Comparison of ENCODE assay signal across 13 cellular contexts in genomic region chr15:80526556-80527340, GRCh38.
DNase-seq lines count a peak whose midpoint lies in the region; ATAC-seq and TF ChIP-seq lines count a peak whose summit lies in the region.
"Had no signal": no experiment of that assay in that cellular context is flagged by ENCODE, and none has a peak within 500 bp of the region (broad histone marks: within the 10 kb centered on the region; RNA-seq: fewer than 3 reads in every experiment).

No MANE protein-coding gene starts in this region.

- peaks cover 0 to 12% (median 5%) of the 10 kb centered on the region in 4 donors for H3K4me1 ChIP-seq in esophagus muscularis mucosa
- peaks cover 16% of the 10 kb centered on the region for H3K4me1 ChIP-seq in lower lobe of right lung
- H3K4me1 ChIP-seq: testis had no signal

- H3K36me3 ChIP-seq in esophagus muscularis mucosa = no peaks in the 10 kb centered on the region
- H3K36me3 ChIP-seq in lower lobe of right lung = no peaks in the 10 kb centered on the region

- WGBS in esophagus muscularis mucosa = 97% methylated on average over 2 of the region's 3 CpGs

- TF ChIP-seq POLR2A in esophagus muscularis mucosa (IDR thresholded peaks at IDR 0.05; ENCODE audit: low read depth) = no peak

- H3K4me3 ChIP-seq in esophagus muscularis mucosa (no peak overlapping the region), lower lobe of right lung (no peak overlapping the region)
- H3K4me3 ChIP-seq: hepatocyte, testis had no signal

- no peaks in the 10 kb centered on the region for H3K27me3 ChIP-seq in esophagus muscularis mucosa
- no peaks in the 10 kb centered on the region for H3K27me3 ChIP-seq in lower lobe of right lung (ENCODE audit: low read depth)
- H3K27me3 ChIP-seq: hepatocyte, testis had no signal

- H3K9me3 ChIP-seq in esophagus muscularis mucosa = no peaks in the 10 kb centered on the region
- H3K9me3 ChIP-seq in lower lobe of right lung = no peaks in the 10 kb centered on the region
- H3K9me3 ChIP-seq: testis had no signal

- ATAC-seq in lower lobe of right lung (peak in 1 of 2 donors; percentile 54), GM19452 (IDR thresholded peaks at IDR 0.05; ENCODE audit: unreplicated experiment) (no peak), GM18909 (IDR thresholded peaks at IDR 0.05; ENCODE audit: poor library complexity, unreplicated experiment) (no peak)

- DNase-seq in AG08396 (ENCODE audit: low spot score) (peak; percentile 83), NCI-H226 (peak; percentile 48), esophagus muscularis mucosa (ENCODE audit: extremely low spot score) (peak; percentile 90), lower lobe of right lung (no peak), pons (ENCODE audit: low spot score) (no peak), NCI-H1092 treated with DMSO at 0.1 percent for 48 hours (lab: John Stamatoyannopoulos, UW) (no peak)
- DNase-seq: central memory CD4-positive, alpha-beta T cell; NCI-H2081; NCI-H526; testis had no signal

- TF ChIP-seq CTCF in esophagus muscularis mucosa (IDR thresholded peaks at IDR 0.05) (no peak), lower lobe of right lung (IDR thresholded peaks at IDR 0.05) (no peak)

- no peak for TF ChIP-seq EP300 in esophagus muscularis mucosa (IDR thresholded peaks at IDR 0.05)

- H3K27ac ChIP-seq in esophagus muscularis mucosa (replicated peaks in 1 of 4) = no peak overlapping the region
- H3K27ac ChIP-seq in lower lobe of right lung = peak overlapping the region; percentile 27
- H3K27ac ChIP-seq: hepatocyte, testis had no signal

- intact Hi-C loops in esophagus muscularis mucosa (cut with DNase I) (no loop called here), lower lobe of right lung (cut with DNase I) (no loop called here)

Comparison
In these comparisons a context has a peak if more than half of its experiments do, and no peak if none do; other contexts are left out.
1. DNase-seq: peak in AG08396 (single experiment), NCI-H226 (single experiment) and esophagus muscularis mucosa (single experiment); none in lower lobe of right lung (single experiment), pons (single experiment) and NCI-H1092 treated with DMSO at 0.1 percent for 48 hours (single experiment).